In genomic region chrX:123740006-123740405, GRCh38 we compare ENCODE assay signal across 29 cellular contexts. TPM values are rescaled to one million over a fixed set of nuclear protein-coding genes. Genes with fewer than 3 reads are reported as not detected.
DNase-seq lines count a peak whose midpoint lies in the region; ATAC-seq, FAIRE-seq and TF ChIP-seq lines count a peak whose summit lies in the region.
"Had no signal": no experiment of that assay in that cellular context is flagged by ENCODE, and none has a peak within 500 bp of the region (broad histone marks: within the 10 kb centered on the region; RNA-seq: fewer than 3 reads in every experiment).

No MANE protein-coding gene starts in this region.

- H2AFZ ChIP-seq in HCT116 (ENCODE audit: low read depth, low read length, poor library complexity, severe bottlenecking) (no peak overlapping the region), K562 (ENCODE audit: low read depth, low read length) (0 out of 2 replicates have a peak overlapping the region, but pooled peaks have one; percentile 9)

- ATAC-seq in HCT116 = peak; percentile 78
- peak; percentile 81 for ATAC-seq in K562
- ATAC-seq: activated CD8-positive, alpha-beta memory T cell treated with anti-CD3 and anti-CD28 coated beads, Interleukin-2, amount 10 ng/mL, durations not matched to agents 7 days and 5 days; effector memory CD8-positive, alpha-beta T cell; pancreas; upper lobe of right lung had no signal

- H3K4me3 ChIP-seq in GM12864 (ENCODE audit: low read depth, low read length) = no peak overlapping the region
- no peak overlapping the region for H3K4me3 ChIP-seq in HCT116 (replicated peaks in 1 of 2; ENCODE audit: low read depth in 1 of 2, low read length in 2 of 2)
- H3K4me3 ChIP-seq in K562 = no peak overlapping the region
- H3K4me3 ChIP-seq: left ventricle myocardium inferior, pancreas, right atrium auricular region, smooth muscle cell, upper lobe of right lung had no signal

- RAD21 ChIA-PET in HCT116 (lab: Charles Lee; ENCODE audit: low non-redundant PET in 1 of 2, low total read pairs in 2 of 2, uncharacterized antibody in 2 of 2, unreplicated experiment in 2 of 2) = no interaction called here

- H3K9ac ChIP-seq in HCT116 (ENCODE audit: low read length) (no peak overlapping the region), K562 (ENCODE audit: insufficient read depth in 1 of 2, low read depth in 2 of 2, low read length in 2 of 2) (no peak overlapping the region)

- no peak for TF ChIP-seq POLR2A in HCT116 (IDR thresholded peaks at IDR 0.05; ENCODE audit: borderline replicate concordance, extremely low read depth, insufficient read depth, insufficient read length)
- TF ChIP-seq POLR2A in K562 (conservative IDR thresholded peaks at IDR 0.05) = no peak

- peaks cover 2% of the 10 kb centered on the region; the same call in 1 of the 2 replicates for H3K27me3 Mint-ChIP-seq in HFFc6 (ENCODE audit: insufficient read depth)
- H3K27me3 Mint-ChIP-seq: CD8-positive, alpha-beta memory T cell; effector memory CD8-positive, alpha-beta T cell had no signal

- H3K27ac ChIP-seq in HCT116 (ENCODE audit: low read depth, low read length) = no peak overlapping the region
- H3K27ac ChIP-seq in K562 (ENCODE audit: extremely low read depth, low read depth, low read length) = no peak overlapping the region
- H3K27ac ChIP-seq: left ventricle myocardium inferior, pancreas, right atrium auricular region, upper lobe of right lung had no signal

- H3K4me1 Mint-ChIP-seq in HFFc6 (ENCODE audit: low read depth) = peaks cover 18% of the 10 kb centered on the region
- H3K4me1 Mint-ChIP-seq: activated CD8-positive, alpha-beta memory T cell treated with anti-CD3 and anti-CD28 coated beads, Interleukin-2, amount 10 ng/mL, durations not matched to agents 7 days and 5 days; neural crest cell had no signal

- H3K27ac Mint-ChIP-seq in HFFc6 = no peak overlapping the region
- H3K27ac Mint-ChIP-seq: activated CD8-positive, alpha-beta memory T cell treated with anti-CD3 and anti-CD28 coated beads, Interleukin-2, amount 10 ng/mL, durations not matched to agents 7 days and 5 days; CD8-positive, alpha-beta memory T cell; effector memory CD8-positive, alpha-beta T cell had no signal

- peaks cover 0 to 7% of the 10 kb centered on the region in 2 experiments; a peak in 2 of 4 replicates for H3K4me1 ChIP-seq in HCT116 (ENCODE audit: control insufficient read depth in 1 of 2, insufficient read depth in 2 of 2, low read length in 2 of 2)
- peaks cover 0 to 2% of the 10 kb centered on the region in 2 experiments; a peak in 2 of 5 replicates for H3K4me1 ChIP-seq in K562 (replicated peaks in 1 of 2; ENCODE audit: control insufficient read depth in 2 of 2, insufficient read depth in 2 of 2, low read length in 2 of 2)
- H3K4me1 ChIP-seq: left ventricle myocardium inferior, pancreas, right atrium auricular region, upper lobe of right lung had no signal

- H3K9me3 ChIP-seq in HCT116 (ENCODE audit: control insufficient read depth in 1 of 2, insufficient read depth in 1 of 2, low read depth in 1 of 2, low read length in 2 of 2) = no peaks in the 10 kb centered on the region
- no peaks in the 10 kb centered on the region for H3K9me3 ChIP-seq in K562 (replicated peaks; ENCODE audit: control insufficient read depth, insufficient read depth, low read depth, low read length)
- H3K9me3 ChIP-seq: left ventricle myocardium inferior, pancreas, right atrium auricular region, upper lobe of right lung had no signal

- H3K4me3 Mint-ChIP-seq in HFFc6 = no peak overlapping the region
- H3K4me3 Mint-ChIP-seq: activated CD8-positive, alpha-beta memory T cell treated with anti-CD3 and anti-CD28 coated beads, Interleukin-2, amount 10 ng/mL, durations not matched to agents 7 days and 5 days; CD8-positive, alpha-beta memory T cell; effector memory CD8-positive, alpha-beta T cell; neural crest cell had no signal

- BruUV-seq in HCT116 (replicated peaks; lab: Mats Ljungman, UMichigan) (no TSS peak), K562 (replicated peaks; lab: Mats Ljungman, UMichigan) (no TSS peak)

- no peaks in the 10 kb centered on the region for H3K79me2 ChIP-seq in HCT116 (ENCODE audit: insufficient read depth, low read length)
- no peaks in the 10 kb centered on the region for H3K79me2 ChIP-seq in K562 (ENCODE audit: control insufficient read depth, insufficient read depth, low read length)

- CTCF ChIA-PET in HCT116 (lab: Charles Lee) = no interaction called here
- CTCF ChIA-PET in K562 (lab: Yijun Ruan, JAX; ENCODE audit: low intra/inter-chr PET ratio) = no interaction called here

- WGBS in K562 (ENCODE audit: insufficient coverage, low coverage, missing lambda C conversion rate) = 0% methylated on average over 1 of the region's 1 CpG

- no peaks in the 10 kb centered on the region for H4K20me1 ChIP-seq in HCT116 (ENCODE audit: insufficient read depth)
- no peaks in the 10 kb centered on the region for H4K20me1 ChIP-seq in K562 (replicated peaks; ENCODE audit: control insufficient read depth, insufficient read depth, low read length)

- in situ Hi-C loops in K562 (cut with MboI) = no loop called here

- no peak for TF ChIP-seq RAD21 in HCT116 (IDR thresholded peaks at IDR 0.05; ENCODE audit: low read depth)
- TF ChIP-seq RAD21 in K562 (CRISPR knock-in tag; conservative IDR thresholded peaks at IDR 0.05 in 1 of 2, IDR thresholded peaks at IDR 0.05 in 1 of 2) = no peak

- H3K9me3 Mint-ChIP-seq in HFFc6 = no peaks in the 10 kb centered on the region
- H3K9me3 Mint-ChIP-seq: CD8-positive, alpha-beta memory T cell; effector memory CD8-positive, alpha-beta T cell had no signal

- FAIRE-seq in K562 (lab: Jason Lieb, UNC) = no peak
- FAIRE-seq: islet of Langerhans, pancreas had no signal

- intact Hi-C loops in HCT116 (cut with micrococcal nuclease) = no loop called here
- intact Hi-C loops in K562 (cut with micrococcal nuclease) = no loop called here

- H3K27me3 ChIP-seq in HCT116 (ENCODE audit: insufficient read depth, low read length) (no peaks in the 10 kb centered on the region), K562 (ENCODE audit: control insufficient read depth in 2 of 2, insufficient read depth in 2 of 2, low read length in 2 of 2) (no peaks in the 10 kb centered on the region)
- H3K27me3 ChIP-seq: pancreas, right atrium auricular region, upper lobe of right lung had no signal

- H3K36me3 ChIP-seq in HCT116 (ENCODE audit: control insufficient read depth in 1 of 2, insufficient read depth in 2 of 2, low read length in 2 of 2) (no peaks in the 10 kb centered on the region), K562 (ENCODE audit: control insufficient read depth, insufficient read depth, low read length) (no peaks in the 10 kb centered on the region)
- H3K36me3 ChIP-seq: left ventricle myocardium inferior, pancreas, right atrium auricular region, upper lobe of right lung had no signal

- DNase-seq in GM12864 (ENCODE audit: low read depth) (no peak), HCT116 (ENCODE audit: low read depth, low spot score) (no peak), NCI-H69 (lab: John Stamatoyannopoulos, UW) (peak; percentile 35), K562 (ENCODE audit: extremely low read depth in 1 of 4, low spot score in 3 of 4) (no peak), cerebellar nuclear complex (lab: John Stamatoyannopoulos, UW) (no peak), cerebellar cortex (ENCODE audit: low spot score) (no peak), HFFc6 (no peak), NCI-H1436 treated with DMSO at 0.1 percent for 48 hours (lab: John Stamatoyannopoulos, UW) (no peak)
- DNase-seq: activated CD4-positive, alpha-beta T cell treated with anti-CD3 and anti-CD28 coated beads, Interleukin-2, amount 50 U/mL, for 4 hours; activated CD4-positive, CD25-positive, alpha-beta regulatory T cell; activated CD8-positive, alpha-beta memory T cell treated with anti-CD3 and anti-CD28 coated beads, Interleukin-2, amount 10 ng/mL, durations not matched to agents 7 days and 5 days; activated gamma-delta T cell treated with Interleukin-2 at 50 U/mL for 16 hours; activated T-cell treated with anti-CD3 and anti-CD28 coated beads, Interleukin-2, amount 50 U/mL, for 48 hours; CD8-positive, alpha-beta memory T cell; effector memory CD8-positive, alpha-beta T cell; erythroblast; left ventricle myocardium inferior; NCI-H1048; NCI-H187; NCI-H526 treated with DMSO at 0.1 percent for 48 hours; pancreas; RPMI8226; stimulated activated naive CD4-positive, alpha-beta T cell; T-helper 1 cell; upper lobe of right lung had no signal

- POLR2A ChIA-PET in HCT116 (lab: Charles Lee) (no interaction called here), K562 (lab: Yijun Ruan, JAX) (no interaction called here)

- TF ChIP-seq EP300 in K562 (IDR thresholded peaks at IDR 0.05; ENCODE audit: low read length) = no peak

- no peaks in the 10 kb centered on the region for H3K36me3 Mint-ChIP-seq in HFFc6 (ENCODE audit: low read depth)
- H3K36me3 Mint-ChIP-seq: activated CD8-positive, alpha-beta memory T cell treated with anti-CD3 and anti-CD28 coated beads, Interleukin-2, amount 10 ng/mL, durations not matched to agents 7 days and 5 days; CD8-positive, alpha-beta memory T cell had no signal

- H3K9me2 ChIP-seq in HCT116 (ENCODE audit: insufficient read depth) = no peaks in the 10 kb centered on the region

- H3K4me2 ChIP-seq in HCT116 (ENCODE audit: low read length) (no peak overlapping the region), K562 (ENCODE audit: insufficient read depth, low read length) (no peak overlapping the region)
- H3K4me2 ChIP-seq: smooth muscle cell had no signal

- no peaks in the 10 kb centered on the region for H3K9me1 ChIP-seq in K562 (ENCODE audit: control insufficient read depth, insufficient read depth, low read length)

- TF ChIP-seq CTCF in GM12864 (IDR thresholded peaks at IDR 0.05; ENCODE audit: low read depth, low read length, missing control alignments) (peak; percentile 22), HCT116 (IDR thresholded peaks at IDR 0.05 in 2 of 3, conservative IDR thresholded peaks at IDR 0.05 in 1 of 3; ENCODE audit: borderline replicate concordance in 1 of 3, insufficient read depth in 1 of 3, low read depth in 2 of 3, low read length in 2 of 3) (peak in 2 of 3 experiments; percentile 20 to 29; a peak in 4 of 6 replicates), K562 (IDR thresholded peaks at IDR 0.05 in 2 of 3, conservative IDR thresholded peaks at IDR 0.05 in 1 of 3; ENCODE audit: insufficient read depth in 2 of 3, low read depth in 1 of 3, low read length in 3 of 3) (no peak), HFFc6 (IDR thresholded peaks at IDR 0.05) (no peak)

RNA-seq across cellular contexts. Expression of gene THOC2, which starts 7.2 kb away (rescaled TPM):
- total RNA-seq in HCT116 (2021; ENCODE audit: unreplicated experiment) (85.3 TPM), K562 (2014; rRNA removed) (119 and 162 TPM in 2 replicates), K562 (2014; rRNA removed; fragmentation: Illumina TruSeq; extraction: Trizol) (192 and 205 TPM in 2 replicates), K562 (2015; rRNA removed; fragmentation: Illumina TruSeq; extraction: Trizol) (183 and 201 TPM in 2 replicates), K562 (2021) (136 and 140 TPM in 2 replicates)
- 23.0 and 27.3 TPM in 2 replicates for polyA plus RNA-seq in HCT116 (2012)
- total RNA-seq in K562 (2011; cell fraction: chromatin; rRNA removed; ENCODE audit: low replicate concordance) = 149 and 864 TPM in 2 replicates
- total RNA-seq in K562 (2011; cell fraction: nucleolus; rRNA removed) = 56.5 and 100 TPM in 2 replicates
- 222 and 243 TPM in 2 replicates for total RNA-seq in K562 (2011; cell fraction: nucleoplasm; rRNA removed)
- polyA plus RNA-seq in K562 (2011; rRNA removed) (216 and 234 TPM in 2 replicates), K562 (2014; fragmentation: Illumina TruSeq; extraction: Trizol) (157 and 192 TPM in 2 replicates), K562 (2014; fragmentation: Nextera tagmentation; extraction: Ambion mirVana) (100 to 1,000 TPM; 131 to 194 TPM), K562 (2014; rRNA removed) (162 and 170 TPM in 2 replicates)
- polyA plus RNA-seq in K562 (2011; cell fraction: cytosol; rRNA removed) = 26.0 and 61.6 TPM in 2 replicates
- 215 and 405 TPM in 2 replicates for polyA plus RNA-seq in K562 (2011; cell fraction: nucleus; rRNA removed)
- 70.0 and 75.4 TPM in 2 replicates for polyA plus RNA-seq in K562 (2012)
- polyA minus RNA-seq in K562 (2011; rRNA and poly(A)+ RNA removed) = 262 and 289 TPM in 2 replicates
- polyA minus RNA-seq in K562 (2011; cell fraction: cytosol; rRNA and poly(A)+ RNA removed) = 50.3 and 64.3 TPM in 2 replicates
- 206 and 429 TPM in 2 replicates for polyA minus RNA-seq in K562 (2011; cell fraction: nucleus; rRNA and poly(A)+ RNA removed)
- total RNA-seq in HFFc6 (2021; fragmentation: NEBNext Ultra II Directional; extraction: Animal tissue kit (Norgen Biotek cat#: 25700)) = 10 to 100 TPM; 49.9 to 54.3 (median 52.9) TPM

Comparison
In these comparisons a context has a peak if more than half of its experiments do, and no peak if none do; other contexts are left out.
1. CTCF ChIP-seq: peak in GM12864 (single experiment) and HCT116 (2 of 3); none in K562 (0 of 3) and HFFc6 (single experiment).